8 cellular contexts compared by ENCODE assay signal in the genomic region with DNA sequence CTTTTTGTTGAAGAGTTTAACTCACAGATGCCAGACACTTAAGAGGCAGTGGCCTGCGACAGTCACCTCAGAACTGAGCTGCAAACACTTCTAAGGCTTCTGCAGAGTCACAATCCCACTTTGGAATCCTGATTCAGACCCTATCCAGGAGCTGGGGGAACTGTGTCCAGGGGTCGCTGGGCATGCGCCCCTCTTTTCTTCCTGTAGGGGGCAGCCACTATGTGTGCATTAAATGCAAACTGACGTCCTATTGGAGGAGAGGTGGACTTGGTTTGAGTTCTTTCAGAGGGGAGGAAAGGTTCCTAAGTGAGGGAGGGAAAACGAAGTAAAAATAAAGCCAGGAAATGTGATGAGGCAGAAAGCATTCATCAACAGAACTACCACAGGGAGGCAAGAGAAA.
DNase-seq lines count a peak whose midpoint lies in the region; ATAC-seq and TF ChIP-seq lines count a peak whose summit lies in the region.
"Not testable (repeated sequence)": the region's sequence is repeated elsewhere in the genome, so short reads cannot be mapped to it uniquely, and the experiment has no call there.

No MANE protein-coding gene starts in this region.

- H3K27me3 ChIP-seq in A673 (replicated peaks; ENCODE audit: insufficient read depth, low read depth, low read length, poor library complexity), result not testable (repeated sequence)

- not testable (repeated sequence) for H3K4me3 ChIP-seq in A673 (ENCODE audit: low read depth, low read length, poor library complexity, severe bottlenecking); GM12864 (ENCODE audit: low read depth, low read length); epithelial cell of proximal tubule (ENCODE audit: low read depth, low read length)

- TF ChIP-seq CTCF in A673 (conservative IDR thresholded peaks at IDR 0.05; ENCODE audit: low read depth, low read length) (0 out of 2 replicates have a peak, but pooled peaks have one; percentile 14), GM12864 (IDR thresholded peaks at IDR 0.05; ENCODE audit: low read depth, low read length, missing control alignments) (peak; percentile 9), epithelial cell of proximal tubule (conservative IDR thresholded peaks at IDR 0.05; ENCODE audit: low read depth, low read length) (peak; percentile 17), nephron progenitor cell (IDR thresholded peaks at IDR 0.05) (peak; percentile 10)

- peak; percentile 54 for ATAC-seq in HG03159 (IDR thresholded peaks at IDR 0.05; ENCODE audit: unreplicated experiment)
- ATAC-seq in SK-N-SH treated with all-trans-retinoic acid at 6 μM for 48 hours, result peak; percentile 62; the same call in 2 of the 3 replicates

- not testable (repeated sequence) for DNase-seq in A673 (ENCODE audit: low spot score); GM12864 (ENCODE audit: low read depth); epithelial cell of proximal tubule (ENCODE audit: low read depth)
- DNase-seq in activated T-cell treated with anti-CD3 and anti-CD28 coated beads for 48 hours (ENCODE audit: low read depth) (peak; percentile 3), nephron progenitor cell (peak; percentile 33)
- peak; percentile 45 for DNase-seq in stimulated activated CD8-positive, alpha-beta memory T cell treated with anti-CD3 and anti-CD28 coated beads, Interleukin-4, amount 100 ng/mL, for 48 hours

- H3K27ac Mint-ChIP-seq in nephron progenitor cell, result not testable (repeated sequence)

- CTCF ChIA-PET in A673 (lab: Charles Lee), result not testable (repeated sequence)

- H3K36me3 Mint-ChIP-seq in nephron progenitor cell (ENCODE audit: low read depth), result not testable (repeated sequence)

- H3K4me3 Mint-ChIP-seq in nephron progenitor cell, result not testable (repeated sequence)

- H3K27me3 Mint-ChIP-seq in nephron progenitor cell (ENCODE audit: low read depth, poor library complexity), result not testable (repeated sequence)

- not testable (repeated sequence) for H3K36me3 ChIP-seq in A673 (ENCODE audit: insufficient read depth, low read length, poor library complexity, severe bottlenecking)

- not testable (repeated sequence) for H3K27ac ChIP-seq in A673 (ENCODE audit: low read depth, low read length, poor library complexity, severe bottlenecking)

- POLR2A ChIA-PET in A673 (lab: Charles Lee; ENCODE audit: low non-redundant PET), result not testable (repeated sequence)

- not testable (repeated sequence) for H3K9me3 Mint-ChIP-seq in nephron progenitor cell

- not testable (repeated sequence) for H3K4me1 ChIP-seq in A673 (ENCODE audit: insufficient read depth, low read length, poor library complexity, severe bottlenecking)

- intact Hi-C loops in A673 (cut with micrococcal nuclease; ENCODE audit: unreplicated experiment), result not testable (repeated sequence)

- not testable (repeated sequence) for BruUV-seq in A673 (replicated peaks; lab: Mats Ljungman, UMichigan)

- not testable (repeated sequence) for H3K4me1 Mint-ChIP-seq in nephron progenitor cell

- H3K9me3 ChIP-seq in A673 (ENCODE audit: low read depth, low read length, poor library complexity, severe bottlenecking), result not testable (repeated sequence)
